ENCODE assay signal across 8 cellular contexts in genomic region chrX:40157228-40158035, GRCh38. TPM values are rescaled to one million over a fixed set of nuclear protein-coding genes. Genes with fewer than 3 reads are reported as not detected.
DNase-seq lines count a peak whose midpoint lies in the region; ATAC-seq and TF ChIP-seq lines count a peak whose summit lies in the region.

No MANE protein-coding gene starts in this region.

- intact Hi-C loops in left ventricle myocardium inferior (cut with micrococcal nuclease), result no loop called here
- intact Hi-C loops in cardiac septum (cut with DNase I), result loop anchor here (5.0 to 10.0 kb wide), 3 partner anchors 110 to 420 kb away; no protein-coding TSS in a partner anchor

- H3K4me1 ChIP-seq in left ventricle myocardium inferior (peaks cover 10% of the 10 kb centered on the region), mononuclear cell (ENCODE audit: insufficient read depth, low read length) (peaks cover 32% of the 10 kb centered on the region), urinary bladder (ENCODE audit: insufficient read depth) (no peaks in the 10 kb centered on the region)

- H3K36me3 ChIP-seq in left ventricle myocardium inferior (no peaks in the 10 kb centered on the region), urinary bladder (ENCODE audit: insufficient read depth) (no peaks in the 10 kb centered on the region)

- H3K27me3 Mint-ChIP-seq in brain, result peaks cover 19% of the 10 kb centered on the region

- H3K27ac ChIP-seq in left ventricle myocardium inferior (replicated peaks), result peak overlapping the region; percentile 81
- H3K27ac ChIP-seq in urinary bladder (ENCODE audit: low read depth), result no peak overlapping the region

- ATAC-seq in HG02981 (IDR thresholded peaks at IDR 0.05; ENCODE audit: unreplicated experiment) (no peak), GM21390 (IDR thresholded peaks at IDR 0.05; ENCODE audit: unreplicated experiment) (no peak)

- H3K4me3 ChIP-seq in left ventricle myocardium inferior (peak overlapping the region; percentile 65), mononuclear cell (ENCODE audit: low read length) (peak overlapping the region; percentile 30), urinary bladder (ENCODE audit: low read depth, low read length) (peak overlapping the region; percentile 45)

- peaks cover 20% of the 10 kb centered on the region for H3K4me1 Mint-ChIP-seq in brain

- H3K9me3 Mint-ChIP-seq in brain, result peaks cover 0 to 6% (median 0%) of the 10 kb centered on the region in 5 experiments

- peak overlapping the region; percentile 27 to 77 (median 36) for H3K27ac Mint-ChIP-seq in brain

- H3K4me3 Mint-ChIP-seq in brain, result peak overlapping the region; percentile 50 to 74 (median 70)

- DNase-seq in left ventricle myocardium inferior (no peak), cardiac septum (ENCODE audit: low spot score) (no peak), NCI-H2107 (lab: John Stamatoyannopoulos, UW) (no peak)

- H3K9me3 ChIP-seq in left ventricle myocardium inferior (replicated peaks) (no peaks in the 10 kb centered on the region), mononuclear cell (ENCODE audit: low read depth, low read length) (no peaks in the 10 kb centered on the region)

- TF ChIP-seq CTCF in left ventricle myocardium inferior (IDR thresholded peaks at IDR 0.05; ENCODE audit: borderline replicate concordance) (no peak), brain (conservative IDR thresholded peaks at IDR 0.05) (no peak)

- H3K36me3 Mint-ChIP-seq in brain, result no peaks in the 10 kb centered on the region

- WGBS in urinary bladder, result 81% methylated on average over 15 of the region's 15 CpGs

- H3K27me3 ChIP-seq in left ventricle myocardium inferior (ENCODE audit: low read depth) (no peaks in the 10 kb centered on the region), mononuclear cell (ENCODE audit: insufficient read depth, low read length) (no peaks in the 10 kb centered on the region)

RNA-seq across cellular contexts. Expression of gene BCOR, which starts 59.7 kb away (rescaled TPM):
- total RNA-seq in left ventricle myocardium inferior, result 15.1 TPM
- 24.2 TPM for total RNA-seq in cardiac septum
- polyA plus RNA-seq in brain (ENCODE audit: insufficient read depth, low read depth, low replicate concordance), result 41.6 TPM
- 42.3 TPM for total RNA-seq in mononuclear cell
- total RNA-seq in urinary bladder, result 26.5 TPM
- polyA plus RNA-seq in urinary bladder, result 20.8 TPM
